ENCODE assay signal across 21 cellular contexts in genomic region chr3:99376926-99377325, GRCh38.
DNase-seq lines count a peak whose midpoint lies in the region; ATAC-seq and TF ChIP-seq lines count a peak whose summit lies in the region.
"Had no signal": no experiment of that assay in that cellular context is flagged by ENCODE, and none has a peak within 500 bp of the region (broad histone marks: within the 10 kb centered on the region; RNA-seq: fewer than 3 reads in every experiment).

No MANE protein-coding gene starts in this region.

- no peak overlapping the region for H3K9ac ChIP-seq in neuronal stem cell (ENCODE audit: low read depth, low read length, poor library complexity)
- H3K9ac ChIP-seq: BLaER1, GM23248 had no signal

- POLR2A ChIA-PET in CD8-positive, alpha-beta T cell (lab: Charles Lee): no interaction called here

- no peak overlapping the region for H2AFZ ChIP-seq in neuronal stem cell (ENCODE audit: low read length)
- H2AFZ ChIP-seq: GM23248 had no signal

- H3K9me3 ChIP-seq in heart right ventricle (peaks cover 0 to 16% (median 0%) of the 10 kb centered on the region in 11 donors), neuronal stem cell (replicated peaks in 1 of 2; ENCODE audit: control insufficient read depth in 2 of 2, insufficient read depth in 1 of 2, low read depth in 1 of 2, low read length in 2 of 2) (no peaks in the 10 kb centered on the region)
- H3K9me3 ChIP-seq in CD8-positive, alpha-beta T cell (ENCODE audit: low read length): no peaks in the 10 kb centered on the region
- H3K9me3 ChIP-seq: BLaER1 had no signal

- intact Hi-C loops in Right ventricle myocardium inferior (cut with DNase I) (no loop called here), heart right ventricle (cut with DNase I) (no loop called here)
- intact Hi-C loops in CD8-positive, alpha-beta T cell (cut with DNase I, micrococcal nuclease): no loop called here

- ATAC-seq in Right ventricle myocardium inferior (peak; percentile 26), heart right ventricle (no peak)
- ATAC-seq in activated T-cell treated with anti-CD3 and anti-CD28 coated beads, Interleukin-2, amount 50 U/mL, for 4 hours: no peak
- no peak for ATAC-seq in CD8-positive, alpha-beta T cell
- ATAC-seq: GM12878, HCT116 had no signal

- no peak overlapping the region for H3K4me3 ChIP-seq in heart right ventricle
- no peak overlapping the region for H3K4me3 ChIP-seq in neuronal stem cell (ENCODE audit: low read length in 2 of 2)
- H3K4me3 ChIP-seq in CD8-positive, alpha-beta T cell (ENCODE audit: low read depth, low read length): no peak overlapping the region
- H3K4me3 ChIP-seq: BLaER1, GM12878, GM23248 had no signal

- no peaks in the 10 kb centered on the region for H3K79me1 ChIP-seq in neuronal stem cell (ENCODE audit: low read depth, low read length)

- H3K36me3 ChIP-seq in heart right ventricle (no peaks in the 10 kb centered on the region), neuronal stem cell (replicated peaks in 1 of 2; ENCODE audit: control insufficient read depth in 2 of 2, insufficient read depth in 2 of 2, low read length in 2 of 2) (no peaks in the 10 kb centered on the region)
- H3K36me3 ChIP-seq in CD8-positive, alpha-beta T cell (ENCODE audit: insufficient read depth, low read length): no peaks in the 10 kb centered on the region
- H3K36me3 ChIP-seq: BLaER1 had no signal

- CTCF ChIA-PET in CD8-positive, alpha-beta T cell (lab: Charles Lee): no interaction called here

- H4K8ac ChIP-seq in neuronal stem cell (ENCODE audit: low read depth, low read length): no peak overlapping the region

- H3K27ac Mint-ChIP-seq in chondrocyte (ENCODE audit: unreplicated experiment): no peak overlapping the region
- no peak overlapping the region for H3K27ac Mint-ChIP-seq in CD8-positive, alpha-beta T cell
- H3K27ac Mint-ChIP-seq: B cell; CD4-positive, CD25-positive, alpha-beta regulatory T cell; CD8-positive, alpha-beta memory T cell had no signal

- H2BK5ac ChIP-seq in neuronal stem cell (ENCODE audit: low read length): peak overlapping the region; percentile 20

- H3K4me2 ChIP-seq in neuronal stem cell (ENCODE audit: insufficient read depth, low read length, poor library complexity, severe bottlenecking): no peak overlapping the region
- H3K4me2 ChIP-seq: BLaER1 had no signal

- no peak overlapping the region for H2BK12ac ChIP-seq in neuronal stem cell (ENCODE audit: low read length)

- no peak overlapping the region for H2BK15ac ChIP-seq in neuronal stem cell (ENCODE audit: low read length)

- H2BK120ac ChIP-seq in neuronal stem cell (ENCODE audit: low read depth, low read length): no peak overlapping the region

- WGBS in heart right ventricle, 2 donors: 82 to 93% methylated on average over 3 of the region's 3 CpGs
- no CpG with 5 or more reads among the region's 3 CpGs for WGBS in neuronal stem cell (ENCODE audit: extremely low coverage in 2 of 2, insufficient read length in 2 of 2, insufficient replicate concordance in 1 of 2), 2 donors

- no peak overlapping the region for H2AK5ac ChIP-seq in neuronal stem cell (ENCODE audit: low read depth, low read length)

- DNase-seq in Right ventricle myocardium inferior (ENCODE audit: missing footprints): no peak
- DNase-seq in heart right ventricle: no peak
- peak; percentile 62 for DNase-seq in chondrocyte (ENCODE audit: low spot score)
- no peak for DNase-seq in neuronal stem cell (ENCODE audit: low spot score)
- DNase-seq in activated T-cell treated with anti-CD3 and anti-CD28 coated beads, Interleukin-2, amount 50 U/mL, for 4 hours: no peak
- DNase-seq in activated gamma-delta T cell treated with Interleukin-2 at 50 U/mL for 16 hours: no peak
- DNase-seq in CD8-positive, alpha-beta T cell: no peak
- DNase-seq: CD4-positive, CD25-positive, alpha-beta regulatory T cell; CD8-positive, alpha-beta memory T cell; DMS 273 treated with DMSO at 0.1 percent for 48 hours; DMS79; EL; GDM1; GM23248; H7 had no signal

- no peak overlapping the region for H3K23ac ChIP-seq in neuronal stem cell (ENCODE audit: low read depth, low read length, poor library complexity)

- no peak for TF ChIP-seq CTCF in heart right ventricle (IDR thresholded peaks at IDR 0.05)
- no peak for TF ChIP-seq CTCF in chondrocyte (IDR thresholded peaks at IDR 0.05)
- no peak for TF ChIP-seq CTCF in CD8-positive, alpha-beta T cell (IDR thresholded peaks at IDR 0.05)

- H3K27me3 ChIP-seq in heart right ventricle: no peaks in the 10 kb centered on the region
- H3K27me3 ChIP-seq in neuronal stem cell (ENCODE audit: control insufficient read depth in 3 of 3, insufficient read depth in 3 of 3, low read depth in 1 of 3, low read length in 3 of 3): no peaks in the 10 kb centered on the region
- no peaks in the 10 kb centered on the region for H3K27me3 ChIP-seq in CD8-positive, alpha-beta T cell (ENCODE audit: insufficient read depth, low read length)
- H3K27me3 ChIP-seq: BLaER1 had no signal

- H3K9me3 Mint-ChIP-seq in chondrocyte (ENCODE audit: low read depth): peaks cover 15% of the 10 kb centered on the region
- peaks cover 4% of the 10 kb centered on the region for H3K9me3 Mint-ChIP-seq in activated T-cell treated with anti-CD3 and anti-CD28 coated beads, Interleukin-2, amount 50 U/mL, for 4 hours
- H3K9me3 Mint-ChIP-seq in CD8-positive, alpha-beta T cell: peaks cover 6% of the 10 kb centered on the region

- no peaks in the 10 kb centered on the region for H3K4me1 ChIP-seq in heart right ventricle
- no peaks in the 10 kb centered on the region for H3K4me1 ChIP-seq in neuronal stem cell (ENCODE audit: control insufficient read depth in 2 of 2, insufficient read depth in 1 of 2, low read depth in 1 of 2, low read length in 2 of 2)
- no peaks in the 10 kb centered on the region for H3K4me1 ChIP-seq in CD8-positive, alpha-beta T cell (ENCODE audit: insufficient read depth, low read length)
- H3K4me1 ChIP-seq: BLaER1 had no signal

- H4K91ac ChIP-seq in neuronal stem cell (ENCODE audit: low read depth, low read length, poor library complexity): no peak overlapping the region

- H3K4ac ChIP-seq in neuronal stem cell (ENCODE audit: low read length): no peak overlapping the region

- H3K27ac ChIP-seq in heart right ventricle: no peak overlapping the region
- H3K27ac ChIP-seq in neuronal stem cell (replicated peaks; ENCODE audit: low read length): no peak overlapping the region
- no peak overlapping the region for H3K27ac ChIP-seq in CD8-positive, alpha-beta T cell (ENCODE audit: low read depth, low read length)
- H3K27ac ChIP-seq: 22Rv1, BLaER1, C4-2B, GM23248 had no signal

- no peak overlapping the region for H3K4me3 Mint-ChIP-seq in chondrocyte (ENCODE audit: unreplicated experiment)
- no peak overlapping the region for H3K4me3 Mint-ChIP-seq in activated T-cell treated with anti-CD3 and anti-CD28 coated beads, Interleukin-2, amount 50 U/mL, for 4 hours
- H3K4me3 Mint-ChIP-seq in CD8-positive, alpha-beta T cell: no peak overlapping the region
- H3K4me3 Mint-ChIP-seq: B cell; CD4-positive, CD25-positive, alpha-beta regulatory T cell; CD8-positive, alpha-beta memory T cell had no signal

- no peaks in the 10 kb centered on the region for H3K27me3 Mint-ChIP-seq in chondrocyte (ENCODE audit: low read depth)
- H3K27me3 Mint-ChIP-seq in activated T-cell treated with anti-CD3 and anti-CD28 coated beads, Interleukin-2, amount 50 U/mL, for 4 hours (ENCODE audit: low read depth): no peaks in the 10 kb centered on the region
- H3K27me3 Mint-ChIP-seq in CD8-positive, alpha-beta T cell (ENCODE audit: low read depth): no peaks in the 10 kb centered on the region
- H3K27me3 Mint-ChIP-seq: B cell; CD4-positive, CD25-positive, alpha-beta regulatory T cell; CD8-positive, alpha-beta memory T cell had no signal

- no peak overlapping the region for H3K14ac ChIP-seq in neuronal stem cell (ENCODE audit: low read length)

- peaks cover 21% of the 10 kb centered on the region for H3K36me3 Mint-ChIP-seq in chondrocyte (ENCODE audit: low read depth)
- H3K36me3 Mint-ChIP-seq in activated T-cell treated with anti-CD3 and anti-CD28 coated beads, Interleukin-2, amount 50 U/mL, for 4 hours (ENCODE audit: insufficient read depth): no peaks in the 10 kb centered on the region
- H3K36me3 Mint-ChIP-seq in CD8-positive, alpha-beta T cell: no peaks in the 10 kb centered on the region
- H3K36me3 Mint-ChIP-seq: CD4-positive, CD25-positive, alpha-beta regulatory T cell; CD8-positive, alpha-beta memory T cell had no signal

- H3K18ac ChIP-seq in neuronal stem cell (ENCODE audit: low read length): peak overlapping the region; percentile 11

- peaks cover 44% of the 10 kb centered on the region for H3K4me1 Mint-ChIP-seq in chondrocyte (ENCODE audit: low read depth)
- no peaks in the 10 kb centered on the region for H3K4me1 Mint-ChIP-seq in activated T-cell treated with anti-CD3 and anti-CD28 coated beads, Interleukin-2, amount 50 U/mL, for 4 hours (ENCODE audit: low read depth)
- H3K4me1 Mint-ChIP-seq in CD8-positive, alpha-beta T cell (ENCODE audit: low read depth): no peaks in the 10 kb centered on the region
- H3K4me1 Mint-ChIP-seq: B cell; CD4-positive, CD25-positive, alpha-beta regulatory T cell; CD8-positive, alpha-beta memory T cell had no signal
